In the genomic region with DNA sequence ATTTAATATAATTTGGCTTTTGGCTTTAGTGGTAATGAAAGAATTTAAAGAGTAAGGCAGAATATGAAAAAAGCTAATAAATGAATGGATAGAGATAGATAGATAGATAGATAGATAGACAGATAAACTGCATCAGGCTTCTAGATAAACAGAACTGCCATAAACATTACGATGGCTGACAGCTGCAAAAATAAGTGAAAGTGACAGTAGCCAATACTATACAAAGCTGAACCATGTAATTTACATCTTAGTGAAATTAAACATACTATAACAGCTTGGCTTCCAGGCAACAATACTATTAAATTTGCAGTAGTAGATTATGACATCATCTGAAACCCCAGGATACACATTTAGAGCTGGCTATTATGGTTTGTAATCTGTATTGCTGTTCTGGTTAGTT, we compare ENCODE assay signal across 20 cellular contexts.
"Had no signal": no experiment of that assay in that cellular context is flagged by ENCODE, and none has a peak within 500 bp of the region (broad histone marks: within the 10 kb centered on the region; RNA-seq: fewer than 3 reads in every experiment).

No MANE protein-coding gene starts in this region.

- H3K79me2 ChIP-seq: parathyroid adenoma had no signal

- H3K4me3 ChIP-seq: coronary artery, esophagus squamous epithelium, gastrocnemius medialis, upper lobe of left lung had no signal

- H3K27ac ChIP-seq: coronary artery, esophagus squamous epithelium, gastrocnemius medialis, parathyroid adenoma, upper lobe of left lung had no signal

- H3K9ac ChIP-seq: parathyroid adenoma had no signal

- DNase-seq: activated CD4-positive, alpha-beta memory T cell treated with anti-CD3 and anti-CD28 coated beads, Interleukin-2, amount 10 ng/mL, durations not matched to agents 7 days and 5 days; activated CD4-positive, alpha-beta T cell treated with anti-CD3 and anti-CD28 coated beads, Interleukin-2, amount 10 ng/mL, durations not matched to agents 24 days and 14 days; activated effector memory CD4-positive, alpha-beta T cell treated with Interleukin-2 at 50 U/mL for 16 hours; activated naive CD4-positive, alpha-beta T cell treated with anti-CD3 and anti-CD28 coated beads, Interleukin-2, amount 10 ng/mL, durations not matched to agents 7 days and 5 days; activated T-cell treated with anti-CD3 and anti-CD28 coated beads, Interleukin-2, amount 50 U/mL, for 72 hours; amygdala; cerebellar nuclear complex; endodermal cell; esophagus squamous epithelium; gastrocnemius medialis; hippocampal formation; left ventricle myocardium superior; midbrain; right cardiac atrium; stimulated activated CD4-positive, alpha-beta T cell treated with anti-CD3 and anti-CD28 coated beads, Interleukin-12 subunit alpha, Interleukin-12 subunit beta, amount 100 ng/mL, for 4 hours; stimulated activated CD4-positive, alpha-beta T cell treated with anti-CD3 and anti-CD28 coated beads, Interleukin-4, amount 100 ng/mL, for 4 hours; stimulated activated naive CD8-positive, alpha-beta T cell treated with anti-CD3 and anti-CD28 coated beads, Interleukin-15, Interleukin-2, amounts not matched to agents 100 U/mL and 50 U/mL, for 24 hours; upper lobe of left lung had no signal

- H2AFZ ChIP-seq: parathyroid adenoma had no signal

- H3K27me3 ChIP-seq: esophagus squamous epithelium, gastrocnemius medialis, upper lobe of left lung had no signal

- H3K36me3 ChIP-seq: esophagus squamous epithelium, gastrocnemius medialis, upper lobe of left lung had no signal

- H3K9me3 ChIP-seq: esophagus squamous epithelium, gastrocnemius medialis, upper lobe of left lung had no signal
